Comparison of ENCODE assay signal across 8 cellular contexts in genomic region chr15:75043509-75044257, GRCh38. TPM values are rescaled to one million over a fixed set of nuclear protein-coding genes. Genes with fewer than 3 reads are reported as not detected.
DNase-seq lines count a peak whose midpoint lies in the region; ATAC-seq lines count a peak whose summit lies in the region.

No MANE protein-coding gene starts in this region.

- ATAC-seq in GM19372 (IDR thresholded peaks at IDR 0.05; ENCODE audit: low read depth, unreplicated experiment) = peak; percentile 31
- ATAC-seq in HG03439 (IDR thresholded peaks at IDR 0.05; ENCODE audit: unreplicated experiment) = peak; percentile 33
- ATAC-seq in T-helper 17 cell = peak; percentile 20
- ATAC-seq in naive thymus-derived CD4-positive, alpha-beta T cell = peak; percentile 65

- POLR2A ChIA-PET in naive thymus-derived CD4-positive, alpha-beta T cell (lab: Charles Lee) = no interaction called here

- no peak overlapping the region for H3K27ac ChIP-seq in naive thymus-derived CD4-positive, alpha-beta T cell (ENCODE audit: low read depth, low read length)

- peaks cover 0 to 5% of the 10 kb centered on the region in 2 donors for H3K4me1 ChIP-seq in naive thymus-derived CD4-positive, alpha-beta T cell (ENCODE audit: control insufficient read depth in 2 of 2, insufficient read depth in 2 of 2, low read length in 2 of 2)

- no peak overlapping the region for H3K4me3 ChIP-seq in naive thymus-derived CD4-positive, alpha-beta T cell (ENCODE audit: low read length)

- H3K9me3 Mint-ChIP-seq in naive thymus-derived CD4-positive, alpha-beta T cell = no peaks in the 10 kb centered on the region

- DNase-seq in DMS 273 treated with DMSO at 0.1 percent for 48 hours (lab: John Stamatoyannopoulos, UW) = peak; percentile 26
- DNase-seq in T-helper 17 cell = no peak
- DNase-seq in fibroblast of gingiva (ENCODE audit: low read depth) = peak; percentile 99
- peak in 1 of 9 donors; percentile 26 for DNase-seq in naive thymus-derived CD4-positive, alpha-beta T cell
- DNase-seq in activated gamma-delta T cell (lab: John Stamatoyannopoulos, UW) = no peak
- no peak for DNase-seq in NCI-H128 (lab: John Stamatoyannopoulos, UW; ENCODE audit: unreplicated experiment)

- no peak overlapping the region for H3K4me3 Mint-ChIP-seq in T-helper 17 cell
- H3K4me3 Mint-ChIP-seq in naive thymus-derived CD4-positive, alpha-beta T cell = peak overlapping the region in 1 of 10 donors; percentile 79

- H3K27ac Mint-ChIP-seq in T-helper 17 cell = peak overlapping the region; percentile 65
- peak overlapping the region in 1 of 9 donors; percentile 84 for H3K27ac Mint-ChIP-seq in naive thymus-derived CD4-positive, alpha-beta T cell

- no peaks in the 10 kb centered on the region for H3K27me3 ChIP-seq in naive thymus-derived CD4-positive, alpha-beta T cell (ENCODE audit: control insufficient read depth in 2 of 2, insufficient read depth in 2 of 2, low read length in 2 of 2)

- no peaks in the 10 kb centered on the region for H3K27me3 Mint-ChIP-seq in T-helper 17 cell
- no peaks in the 10 kb centered on the region for H3K27me3 Mint-ChIP-seq in naive thymus-derived CD4-positive, alpha-beta T cell

- peaks cover 0 to 37% (median 0%) of the 10 kb centered on the region in 3 experiments for H3K36me3 ChIP-seq in naive thymus-derived CD4-positive, alpha-beta T cell (ENCODE audit: control insufficient read depth in 2 of 3, insufficient read depth in 3 of 3, low read length in 3 of 3)

- CTCF ChIA-PET in naive thymus-derived CD4-positive, alpha-beta T cell (lab: Charles Lee) = interaction anchor here (1.4 kb wide), 1 partner anchor 160 kb away, joined by 4 read pairs; no protein-coding TSS in a partner anchor

- H3K36me3 Mint-ChIP-seq in T-helper 17 cell (ENCODE audit: low read depth) = peaks cover 2% of the 10 kb centered on the region
- peaks cover 3 to 28% (median 8%) of the 10 kb centered on the region in 5 donors for H3K36me3 Mint-ChIP-seq in naive thymus-derived CD4-positive, alpha-beta T cell

- intact Hi-C loops in naive thymus-derived CD4-positive, alpha-beta T cell (cut with micrococcal nuclease) = loop anchor here (1.0 to 5.0 kb wide), 3 partner anchors 24 to 161 kb away; no protein-coding TSS in a partner anchor

- H3K9me3 ChIP-seq in T-helper 17 cell (ENCODE audit: control insufficient read depth, low read length, poor library complexity, severe bottlenecking) = no peaks in the 10 kb centered on the region
- no peaks in the 10 kb centered on the region for H3K9me3 ChIP-seq in naive thymus-derived CD4-positive, alpha-beta T cell (ENCODE audit: control insufficient read depth in 2 of 3, low read length in 3 of 3)

- peaks cover 33% of the 10 kb centered on the region for H3K4me1 Mint-ChIP-seq in T-helper 17 cell
- peaks cover 0 to 82% (median 14%) of the 10 kb centered on the region in 7 donors for H3K4me1 Mint-ChIP-seq in naive thymus-derived CD4-positive, alpha-beta T cell

RNA-seq across cellular contexts. Expression of gene PPCDC, which starts 20.3 kb away (rescaled TPM):
- total RNA-seq in T-helper 17 cell = 1 to 10 TPM; 8.9 to 9.5 TPM
- total RNA-seq in naive thymus-derived CD4-positive, alpha-beta T cell = 10 to 100 TPM; 11.7 to 31.3 (median 17.1) TPM
- 10 to 100 TPM; 12.4 to 14.5 TPM for polyA plus RNA-seq in naive thymus-derived CD4-positive, alpha-beta T cell

RNA-seq across cellular contexts. Expression of gene SCAMP5, which starts 48.3 kb away (rescaled TPM):
- total RNA-seq in T-helper 17 cell = 1 to 10 TPM; 3.9 to 4.3 TPM
- total RNA-seq in naive thymus-derived CD4-positive, alpha-beta T cell = 1 to 10 TPM in 2 of 5 experiments, under 1 TPM in 3; 0.35 to 9.5 (median 0.87) TPM
- polyA plus RNA-seq in naive thymus-derived CD4-positive, alpha-beta T cell = under 1 TPM; 0.06 to 0.15 TPM

Comparison
In these comparisons a context has a peak if more than half of its experiments do, and no peak if none do; other contexts are left out.
1. DNase-seq: peak in DMS 273 treated with DMSO at 0.1 percent for 48 hours (single experiment) and fibroblast of gingiva (single experiment); none in T-helper 17 cell (0 of 3), activated gamma-delta T cell (single experiment) and NCI-H128 (single experiment).
2. Peak in every context shown above with its lines, with median percentiles within 50 percentile points of each other: ATAC-seq.